29 cellular contexts compared by ENCODE assay signal in the genomic region with DNA sequence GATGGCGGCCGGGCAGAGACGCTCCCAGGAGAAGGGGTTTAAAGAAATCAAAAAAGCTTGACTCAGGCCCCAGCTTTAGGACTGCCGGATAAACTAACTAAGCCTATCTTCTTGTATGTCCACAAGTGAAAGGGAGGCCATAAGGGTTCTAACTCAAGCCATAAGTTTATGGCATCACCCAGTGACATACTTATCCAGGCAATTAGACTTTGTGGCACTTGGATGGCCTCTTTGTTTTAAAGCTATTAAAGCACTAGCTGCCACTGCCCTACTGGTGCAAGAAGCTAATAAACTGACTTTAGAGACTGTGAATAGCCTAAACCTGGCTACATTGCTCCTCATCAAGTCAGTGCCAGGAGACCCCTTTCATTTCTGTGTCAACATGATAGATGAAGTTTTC.
"Had no signal": no experiment of that assay in that cellular context is flagged by ENCODE, and none has a peak within 500 bp of the region (broad histone marks: within the 10 kb centered on the region; RNA-seq: fewer than 3 reads in every experiment).

No MANE protein-coding gene starts in this region.

- H3K4me3 Mint-ChIP-seq: dendritic cell treated with granulocyte-macrophage colony-stimulating factor and Interleukin-4, amounts not matched to agents 40 ng/mL and 50 ng/mL, for 4 days; endodermal cell; immature natural killer cell; memory B cell; naive thymus-derived CD4-positive, alpha-beta T cell; nephron progenitor cell; stimulated activated naive B cell treated with anti-CD40 and anti-IgM and Interleukin-4, amounts not matched to agents 10 μg/mL and 1 μg/mL and 100 μg/mL, for 72 hours; stimulated activated naive CD8-positive, alpha-beta T cell treated with anti-CD3 and anti-CD28 coated beads, Interleukin-15, Interleukin-2, amounts not matched to agents 100 ng/mL and 50 ng/mL, for 24 hours had no signal

- H3K9me3 Mint-ChIP-seq: dendritic cell treated with granulocyte-macrophage colony-stimulating factor and Interleukin-4, amounts not matched to agents 40 ng/mL and 50 ng/mL, for 4 days; immature natural killer cell; memory B cell had no signal

- H3K4me3 ChIP-seq: colonic mucosa, gastrocnemius medialis, heart left ventricle, lung, prostate gland, right atrium auricular region, sigmoid colon, suprapubic skin, transverse colon, upper lobe of right lung, uterus had no signal

- H3K36me3 ChIP-seq: colonic mucosa, gastrocnemius medialis, heart left ventricle, prostate gland, right atrium auricular region, sigmoid colon, suprapubic skin, transverse colon, upper lobe of right lung, uterus had no signal

- H3K27me3 ChIP-seq: colonic mucosa, gastrocnemius medialis, heart left ventricle, right atrium auricular region, sigmoid colon, suprapubic skin, transverse colon, upper lobe of right lung, uterus had no signal

- H3K9me3 ChIP-seq: colonic mucosa, gastrocnemius medialis, heart left ventricle, prostate gland, right atrium auricular region, sigmoid colon, suprapubic skin, transverse colon, upper lobe of right lung, uterus had no signal

- H3K27ac ChIP-seq: colonic mucosa, epithelial cell of prostate, gastrocnemius medialis, prostate gland, right atrium auricular region, suprapubic skin, upper lobe of right lung had no signal

- H3K27ac Mint-ChIP-seq: dendritic cell treated with granulocyte-macrophage colony-stimulating factor and Interleukin-4, amounts not matched to agents 40 ng/mL and 50 ng/mL, for 4 days; endodermal cell; immature natural killer cell; memory B cell; naive thymus-derived CD4-positive, alpha-beta T cell; nephron progenitor cell; stimulated activated naive B cell treated with anti-CD40 and anti-IgM and Interleukin-4, amounts not matched to agents 10 μg/mL and 1 μg/mL and 100 μg/mL, for 72 hours; stimulated activated naive CD8-positive, alpha-beta T cell treated with anti-CD3 and anti-CD28 coated beads, Interleukin-15, Interleukin-2, amounts not matched to agents 100 ng/mL and 50 ng/mL, for 24 hours had no signal

- H3K27me3 Mint-ChIP-seq: dendritic cell treated with granulocyte-macrophage colony-stimulating factor and Interleukin-4, amounts not matched to agents 40 ng/mL and 50 ng/mL, for 4 days; memory B cell; naive thymus-derived CD4-positive, alpha-beta T cell; stimulated activated naive B cell treated with anti-CD40 and anti-IgM and Interleukin-4, amounts not matched to agents 10 μg/mL and 1 μg/mL and 100 μg/mL, for 72 hours; stimulated activated naive CD8-positive, alpha-beta T cell treated with anti-CD3 and anti-CD28 coated beads, Interleukin-15, Interleukin-2, amounts not matched to agents 100 ng/mL and 50 ng/mL, for 24 hours had no signal

- ATAC-seq: esophagus mucosa; gastrocnemius medialis; heart left ventricle; naive thymus-derived CD4-positive, alpha-beta T cell; stimulated activated naive B cell treated with anti-CD40 and anti-IgM and Interleukin-4, amounts not matched to agents 10 μg/mL and 1 μg/mL and 100 μg/mL, for 72 hours; upper lobe of right lung had no signal

- H3K4me1 ChIP-seq: prostate gland had no signal

- H3K36me3 Mint-ChIP-seq: memory B cell had no signal

- DNase-seq: colonic mucosa; effector CD8-positive, alpha-beta T cell; endodermal cell; foreskin fibroblast; gastrocnemius medialis; heart left ventricle; hypothalamus; immature natural killer cell; islet precursor cell; kidney glomerular epithelial cell; naive thymus-derived CD4-positive, alpha-beta T cell; nephron progenitor cell; nucleus accumbens; sigmoid colon; stimulated activated CD4-positive, alpha-beta T cell treated with anti-CD3 and anti-CD28 coated beads, Interleukin-15, amount 100 ng/mL, for 24 hours; stimulated activated CD4-positive, alpha-beta T cell treated with anti-CD3 and anti-CD28 coated beads, Interleukin-2, amount 100 ng/mL, for 48 hours; stimulated activated naive B cell treated with anti-CD40 and anti-IgM and Interleukin-4, amounts not matched to agents 10 μg/mL and 1 μg/mL and 100 μg/mL, for 72 hours; transverse colon; upper lobe of right lung; uterus had no signal
